Comparison of ENCODE assay signal across 1 cellular context in the genomic region with DNA sequence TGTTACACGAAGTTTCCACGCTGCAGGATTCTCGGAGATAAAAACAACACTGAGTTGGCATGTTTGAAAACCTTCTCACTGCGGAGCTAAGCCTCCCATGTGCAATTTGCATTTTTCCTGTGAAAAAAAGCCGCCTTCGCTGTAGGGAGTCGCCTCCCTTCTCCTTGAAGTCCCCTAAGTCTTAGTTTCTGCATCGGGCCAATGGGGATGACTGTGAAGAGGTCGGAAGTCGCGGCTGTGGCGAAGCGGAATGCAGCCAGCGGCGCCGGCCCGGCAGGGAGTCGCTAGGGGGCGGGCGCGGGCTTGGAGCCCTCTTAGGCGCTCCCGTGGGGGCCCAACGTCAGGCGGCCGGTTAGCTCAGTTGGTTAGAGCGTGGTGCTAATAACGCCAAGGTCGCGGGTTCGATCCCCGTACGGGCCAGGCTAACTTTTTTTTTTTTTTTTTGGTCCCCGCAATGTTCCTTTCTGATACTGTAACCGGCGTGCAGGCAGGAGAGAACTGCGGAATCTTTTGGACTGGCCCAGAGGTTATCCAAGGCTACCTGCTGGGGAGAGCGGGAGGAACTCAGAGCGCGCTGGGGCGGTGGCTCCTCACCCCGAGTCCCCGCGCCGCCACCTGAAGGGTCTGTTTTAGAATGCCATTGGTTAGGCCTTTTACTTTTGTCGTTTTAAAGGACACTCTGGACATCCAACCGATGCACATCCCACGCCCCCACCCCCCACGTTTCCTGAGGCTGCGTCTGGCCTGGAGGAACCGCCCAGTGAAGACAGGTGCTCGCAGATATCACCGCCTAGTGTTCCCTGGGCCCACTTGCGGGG.
TF ChIP-seq lines count a peak whose summit lies in the region.

No MANE protein-coding gene starts in this region.

TF ChIP-seq in K562, 482 proteins besides CTCF, POLR2A, EP300 and RAD21 (continued from another document and continues in another):
- TF ChIP-seq, protein P1, sequence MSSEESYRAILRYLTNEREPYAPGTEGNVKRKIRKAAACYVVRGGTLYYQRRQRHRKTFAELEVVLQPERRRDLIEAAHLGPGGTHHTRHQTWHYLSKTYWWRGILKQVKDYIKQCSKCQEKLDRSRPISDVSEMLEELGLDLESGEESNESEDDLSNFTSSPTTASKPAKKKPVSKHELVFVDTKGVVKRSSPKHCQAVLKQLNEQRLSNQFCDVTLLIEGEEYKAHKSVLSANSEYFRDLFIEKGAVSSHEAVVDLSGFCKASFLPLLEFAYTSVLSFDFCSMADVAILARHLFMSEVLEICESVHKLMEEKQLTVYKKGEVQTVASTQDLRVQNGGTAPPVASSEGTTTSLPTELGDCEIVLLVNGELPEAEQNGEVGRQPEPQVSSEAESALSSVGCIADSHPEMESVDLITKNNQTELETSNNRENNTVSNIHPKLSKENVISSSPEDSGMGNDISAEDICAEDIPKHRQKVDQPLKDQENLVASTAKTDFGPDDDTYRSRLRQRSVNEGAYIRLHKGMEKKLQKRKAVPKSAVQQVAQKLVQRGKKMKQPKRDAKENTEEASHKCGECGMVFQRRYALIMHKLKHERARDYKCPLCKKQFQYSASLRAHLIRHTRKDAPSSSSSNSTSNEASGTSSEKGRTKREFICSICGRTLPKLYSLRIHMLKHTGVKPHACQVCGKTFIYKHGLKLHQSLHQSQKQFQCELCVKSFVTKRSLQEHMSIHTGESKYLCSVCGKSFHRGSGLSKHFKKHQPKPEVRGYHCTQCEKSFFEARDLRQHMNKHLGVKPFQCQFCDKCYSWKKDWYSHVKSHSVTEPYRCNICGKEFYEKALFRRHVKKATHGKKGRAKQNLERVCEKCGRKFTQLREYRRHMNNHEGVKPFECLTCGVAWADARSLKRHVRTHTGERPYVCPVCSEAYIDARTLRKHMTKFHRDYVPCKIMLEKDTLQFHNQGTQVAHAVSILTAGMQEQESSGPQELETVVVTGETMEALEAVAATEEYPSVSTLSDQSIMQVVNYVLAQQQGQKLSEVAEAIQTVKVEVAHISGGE (CRISPR knock-in tag; IDR thresholded peaks at IDR 0.05): peak in 1 of 3 experiments; percentile 37; a peak in 1 of 6 replicates
- TF ChIP-seq SREBF1 (IDR thresholded peaks at IDR 0.05; ENCODE audit: borderline replicate concordance, low read depth, low read length) (no peak), CREB1 (IDR thresholded peaks at IDR 0.05) (peak; percentile 58), CREB1 (CRISPR knock-in tag; IDR thresholded peaks at IDR 0.05) (peak; percentile 74; the same call in 1 of the 2 replicates), SRF (CRISPR knock-in tag; IDR thresholded peaks at IDR 0.05) (0 out of 4 replicates have a peak, but pooled peaks of 1 of the 2 experiments have one; percentile 18), XRCC3 (IDR thresholded peaks at IDR 0.05) (no peak), ESRRA (IDR thresholded peaks at IDR 0.05; ENCODE audit: borderline replicate concordance, low read depth) (peak; percentile 91), RCOR1 (IDR thresholded peaks at IDR 0.05; ENCODE audit: borderline replicate concordance in 1 of 2, low read depth in 2 of 2, low read length in 2 of 2) (peak in 1 of 2 experiments; percentile 67; a peak in 2 of 4 replicates), TEAD4 (IDR thresholded peaks at IDR 0.05; ENCODE audit: low read length) (peak; percentile 80), TEAD4 (CRISPR knock-in tag; IDR thresholded peaks at IDR 0.05; ENCODE audit: borderline replicate concordance) (peak; percentile 86; the same call in 1 of the 2 replicates), ZFP36 (IDR thresholded peaks at IDR 0.05; ENCODE audit: low read depth, low read length, partially characterized antibody) (peak; percentile 6), RBBP5 (IDR thresholded peaks at IDR 0.05; ENCODE audit: borderline replicate concordance, insufficient read depth, low read length, poor library complexity, severe bottlenecking) (peak; percentile 67), ZEB2 (IDR thresholded peaks at IDR 0.05) (0 out of 2 replicates have a peak, but pooled peaks have one; percentile 35), CCAR2 (IDR thresholded peaks at IDR 0.05; ENCODE audit: low read depth, low read length) (no peak), ZNF551 (CRISPR knock-in tag; IDR thresholded peaks at IDR 0.05) (no peak), ZNF23 (CRISPR knock-in tag; IDR thresholded peaks at IDR 0.05) (no peak), BRF1 (IDR thresholded peaks at IDR 0.05; ENCODE audit: borderline replicate concordance, extremely low read depth, insufficient read length) (peak; percentile 76), RBM22 (IDR thresholded peaks at IDR 0.05; ENCODE audit: low read depth, low read length, poor library complexity, severe bottlenecking) (peak; percentile 97), MAZ (CRISPR knock-in tag; conservative IDR thresholded peaks at IDR 0.05 in 1 of 2, IDR thresholded peaks at IDR 0.05 in 1 of 2) (peak in 1 of 2 experiments; percentile 60; a peak in 2 of 4 replicates), ZNF830 (CRISPR knock-in tag; IDR thresholded peaks at IDR 0.05) (no peak), CAMTA2 (CRISPR knock-in tag; conservative IDR thresholded peaks at IDR 0.05) (no peak), BRD9 (IDR thresholded peaks at IDR 0.05; ENCODE audit: low read depth, partially characterized antibody) (peak; percentile 70), ETV1 (tag; conservative IDR thresholded peaks at IDR 0.05; ENCODE audit: low read depth) (peak; percentile 49), DDX20 (tag; IDR thresholded peaks at IDR 0.05; ENCODE audit: low read depth) (no peak), FOXK1 (CRISPR knock-in tag; IDR thresholded peaks at IDR 0.05; ENCODE audit: borderline replicate concordance) (0 out of 2 replicates have a peak, but pooled peaks have one; percentile 16), MXI1 (IDR thresholded peaks at IDR 0.05; ENCODE audit: low read depth, low read length) (no peak)
- TF ChIP-seq, protein P2, sequence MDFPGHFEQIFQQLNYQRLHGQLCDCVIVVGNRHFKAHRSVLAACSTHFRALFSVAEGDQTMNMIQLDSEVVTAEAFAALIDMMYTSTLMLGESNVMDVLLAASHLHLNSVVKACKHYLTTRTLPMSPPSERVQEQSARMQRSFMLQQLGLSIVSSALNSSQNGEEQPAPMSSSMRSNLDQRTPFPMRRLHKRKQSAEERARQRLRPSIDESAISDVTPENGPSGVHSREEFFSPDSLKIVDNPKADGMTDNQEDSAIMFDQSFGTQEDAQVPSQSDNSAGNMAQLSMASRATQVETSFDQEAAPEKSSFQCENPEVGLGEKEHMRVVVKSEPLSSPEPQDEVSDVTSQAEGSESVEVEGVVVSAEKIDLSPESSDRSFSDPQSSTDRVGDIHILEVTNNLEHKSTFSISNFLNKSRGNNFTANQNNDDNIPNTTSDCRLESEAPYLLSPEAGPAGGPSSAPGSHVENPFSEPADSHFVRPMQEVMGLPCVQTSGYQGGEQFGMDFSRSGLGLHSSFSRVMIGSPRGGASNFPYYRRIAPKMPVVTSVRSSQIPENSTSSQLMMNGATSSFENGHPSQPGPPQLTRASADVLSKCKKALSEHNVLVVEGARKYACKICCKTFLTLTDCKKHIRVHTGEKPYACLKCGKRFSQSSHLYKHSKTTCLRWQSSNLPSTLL (IDR thresholded peaks at IDR 0.05): peak; percentile 70; the same call in 1 of the 2 replicates
- TF ChIP-seq, protein P3, sequence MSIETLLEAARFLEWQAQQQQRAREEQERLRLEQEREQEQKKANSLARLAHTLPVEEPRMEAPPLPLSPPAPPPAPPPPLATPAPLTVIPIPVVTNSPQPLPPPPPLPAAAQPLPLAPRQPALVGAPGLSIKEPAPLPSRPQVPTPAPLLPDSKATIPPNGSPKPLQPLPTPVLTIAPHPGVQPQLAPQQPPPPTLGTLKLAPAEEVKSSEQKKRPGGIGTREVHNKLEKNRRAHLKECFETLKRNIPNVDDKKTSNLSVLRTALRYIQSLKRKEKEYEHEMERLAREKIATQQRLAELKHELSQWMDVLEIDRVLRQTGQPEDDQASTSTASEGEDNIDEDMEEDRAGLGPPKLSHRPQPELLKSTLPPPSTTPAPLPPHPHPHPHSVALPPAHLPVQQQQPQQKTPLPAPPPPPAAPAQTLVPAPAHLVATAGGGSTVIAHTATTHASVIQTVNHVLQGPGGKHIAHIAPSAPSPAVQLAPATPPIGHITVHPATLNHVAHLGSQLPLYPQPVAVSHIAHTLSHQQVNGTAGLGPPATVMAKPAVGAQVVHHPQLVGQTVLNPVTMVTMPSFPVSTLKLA (conservative IDR thresholded peaks at IDR 0.05): 0 out of 4 replicates have a peak, but pooled peaks of 1 of the 2 experiments have one; percentile 43
- TF ChIP-seq, protein P4, sequence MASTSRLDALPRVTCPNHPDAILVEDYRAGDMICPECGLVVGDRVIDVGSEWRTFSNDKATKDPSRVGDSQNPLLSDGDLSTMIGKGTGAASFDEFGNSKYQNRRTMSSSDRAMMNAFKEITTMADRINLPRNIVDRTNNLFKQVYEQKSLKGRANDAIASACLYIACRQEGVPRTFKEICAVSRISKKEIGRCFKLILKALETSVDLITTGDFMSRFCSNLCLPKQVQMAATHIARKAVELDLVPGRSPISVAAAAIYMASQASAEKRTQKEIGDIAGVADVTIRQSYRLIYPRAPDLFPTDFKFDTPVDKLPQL (IDR thresholded peaks at IDR 0.05; ENCODE audit: extremely low read depth, insufficient read length): no peak
- TF ChIP-seq, protein P5, sequence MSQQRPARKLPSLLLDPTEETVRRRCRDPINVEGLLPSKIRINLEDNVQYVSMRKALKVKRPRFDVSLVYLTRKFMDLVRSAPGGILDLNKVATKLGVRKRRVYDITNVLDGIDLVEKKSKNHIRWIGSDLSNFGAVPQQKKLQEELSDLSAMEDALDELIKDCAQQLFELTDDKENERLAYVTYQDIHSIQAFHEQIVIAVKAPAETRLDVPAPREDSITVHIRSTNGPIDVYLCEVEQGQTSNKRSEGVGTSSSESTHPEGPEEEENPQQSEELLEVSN (IDR thresholded peaks at IDR 0.05; ENCODE audit: borderline replicate concordance in 1 of 2, extremely low read depth in 1 of 2, insufficient read depth in 1 of 2, insufficient read length in 1 of 2, low read depth in 1 of 2, low read length in 1 of 2, poor library complexity in 1 of 2, severe bottlenecking in 1 of 2): peak in 1 of 2 experiments; percentile 33
- TF ChIP-seq, protein P6, sequence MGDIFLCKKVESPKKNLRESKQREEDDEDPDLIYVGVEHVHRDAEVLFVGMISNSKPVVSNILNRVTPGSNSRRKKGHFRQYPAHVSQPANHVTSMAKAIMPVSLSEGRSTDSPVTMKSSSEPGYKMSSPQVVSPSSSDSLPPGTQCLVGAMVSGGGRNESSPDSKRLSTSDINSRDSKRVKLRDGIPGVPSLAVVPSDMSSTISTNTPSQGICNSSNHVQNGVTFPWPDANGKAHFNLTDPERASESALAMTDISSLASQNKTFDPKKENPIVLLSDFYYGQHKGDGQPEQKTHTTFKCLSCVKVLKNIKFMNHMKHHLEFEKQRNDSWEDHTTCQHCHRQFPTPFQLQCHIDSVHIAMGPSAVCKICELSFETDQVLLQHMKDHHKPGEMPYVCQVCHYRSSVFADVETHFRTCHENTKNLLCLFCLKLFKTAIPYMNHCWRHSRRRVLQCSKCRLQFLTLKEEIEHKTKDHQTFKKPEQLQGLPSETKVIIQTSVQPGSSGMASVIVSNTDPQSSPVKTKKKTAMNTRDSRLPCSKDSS (IDR thresholded peaks at IDR 0.05; ENCODE audit: low read depth, partially characterized antibody): no peak
- TF ChIP-seq, protein P7, sequence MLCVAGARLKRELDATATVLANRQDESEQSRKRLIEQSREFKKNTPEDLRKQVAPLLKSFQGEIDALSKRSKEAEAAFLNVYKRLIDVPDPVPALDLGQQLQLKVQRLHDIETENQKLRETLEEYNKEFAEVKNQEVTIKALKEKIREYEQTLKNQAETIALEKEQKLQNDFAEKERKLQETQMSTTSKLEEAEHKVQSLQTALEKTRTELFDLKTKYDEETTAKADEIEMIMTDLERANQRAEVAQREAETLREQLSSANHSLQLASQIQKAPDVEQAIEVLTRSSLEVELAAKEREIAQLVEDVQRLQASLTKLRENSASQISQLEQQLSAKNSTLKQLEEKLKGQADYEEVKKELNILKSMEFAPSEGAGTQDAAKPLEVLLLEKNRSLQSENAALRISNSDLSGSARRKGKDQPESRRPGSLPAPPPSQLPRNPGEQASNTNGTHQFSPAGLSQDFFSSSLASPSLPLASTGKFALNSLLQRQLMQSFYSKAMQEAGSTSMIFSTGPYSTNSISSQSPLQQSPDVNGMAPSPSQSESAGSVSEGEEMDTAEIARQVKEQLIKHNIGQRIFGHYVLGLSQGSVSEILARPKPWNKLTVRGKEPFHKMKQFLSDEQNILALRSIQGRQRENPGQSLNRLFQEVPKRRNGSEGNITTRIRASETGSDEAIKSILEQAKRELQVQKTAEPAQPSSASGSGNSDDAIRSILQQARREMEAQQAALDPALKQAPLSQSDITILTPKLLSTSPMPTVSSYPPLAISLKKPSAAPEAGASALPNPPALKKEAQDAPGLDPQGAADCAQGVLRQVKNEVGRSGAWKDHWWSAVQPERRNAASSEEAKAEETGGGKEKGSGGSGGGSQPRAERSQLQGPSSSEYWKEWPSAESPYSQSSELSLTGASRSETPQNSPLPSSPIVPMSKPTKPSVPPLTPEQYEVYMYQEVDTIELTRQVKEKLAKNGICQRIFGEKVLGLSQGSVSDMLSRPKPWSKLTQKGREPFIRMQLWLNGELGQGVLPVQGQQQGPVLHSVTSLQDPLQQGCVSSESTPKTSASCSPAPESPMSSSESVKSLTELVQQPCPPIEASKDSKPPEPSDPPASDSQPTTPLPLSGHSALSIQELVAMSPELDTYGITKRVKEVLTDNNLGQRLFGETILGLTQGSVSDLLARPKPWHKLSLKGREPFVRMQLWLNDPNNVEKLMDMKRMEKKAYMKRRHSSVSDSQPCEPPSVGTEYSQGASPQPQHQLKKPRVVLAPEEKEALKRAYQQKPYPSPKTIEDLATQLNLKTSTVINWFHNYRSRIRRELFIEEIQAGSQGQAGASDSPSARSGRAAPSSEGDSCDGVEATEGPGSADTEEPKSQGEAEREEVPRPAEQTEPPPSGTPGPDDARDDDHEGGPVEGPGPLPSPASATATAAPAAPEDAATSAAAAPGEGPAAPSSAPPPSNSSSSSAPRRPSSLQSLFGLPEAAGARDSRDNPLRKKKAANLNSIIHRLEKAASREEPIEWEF (CRISPR knock-in tag; IDR thresholded peaks at IDR 0.05): 0 out of 2 replicates have a peak, but pooled peaks have one; percentile 48
